ENCODE assay signal across 9 cellular contexts in genomic region chr2:128306081-128306930, GRCh38. TPM values are rescaled to one million over a fixed set of nuclear protein-coding genes. Genes with fewer than 3 reads are reported as not detected.
DNase-seq lines count a peak whose midpoint lies in the region; ATAC-seq, FAIRE-seq and TF ChIP-seq lines count a peak whose summit lies in the region.
"Had no signal": no experiment of that assay in that cellular context is flagged by ENCODE, and none has a peak within 500 bp of the region (broad histone marks: within the 10 kb centered on the region; RNA-seq: fewer than 3 reads in every experiment).

No MANE protein-coding gene starts in this region.

- peaks cover 4% of the 10 kb centered on the region for H3K36me3 Mint-ChIP-seq in Calu3 (ENCODE audit: insufficient read depth, unreplicated experiment)

- H3K9me3 ChIP-seq in A673 (ENCODE audit: low read depth, low read length, poor library complexity, severe bottlenecking), result no peaks in the 10 kb centered on the region

- no peak overlapping the region for H3K4me3 Mint-ChIP-seq in Calu3 (ENCODE audit: low read depth, unreplicated experiment)

- no peaks in the 10 kb centered on the region for H3K9me3 Mint-ChIP-seq in Calu3 (ENCODE audit: low read depth, unreplicated experiment)

- CTCF ChIA-PET in A673 (lab: Charles Lee) (no interaction called here), Calu3 (lab: Charles Lee) (no interaction called here)

- no peaks in the 10 kb centered on the region for H3K27me3 ChIP-seq in A673 (replicated peaks; ENCODE audit: insufficient read depth, low read depth, low read length, poor library complexity)

- POLR2A ChIA-PET in A673 (lab: Charles Lee; ENCODE audit: low non-redundant PET), result no interaction called here

- H3K27me3 Mint-ChIP-seq in Calu3 (ENCODE audit: unreplicated experiment), result no peaks in the 10 kb centered on the region

- intact Hi-C loops in A673 (cut with micrococcal nuclease; ENCODE audit: unreplicated experiment), result no loop called here
- intact Hi-C loops in Calu3 (cut with micrococcal nuclease; ENCODE audit: unreplicated experiment), result no loop called here

- H3K4me1 Mint-ChIP-seq in Calu3 (ENCODE audit: low read depth, unreplicated experiment), result peaks cover 5% of the 10 kb centered on the region

- H3K27ac ChIP-seq in A673 (ENCODE audit: low read depth, low read length, poor library complexity, severe bottlenecking) (peak overlapping the region; percentile 81), angular gyrus (ENCODE audit: low read depth, low read length) (peak overlapping the region; percentile 69), temporal lobe (ENCODE audit: low read depth, low read length) (peak overlapping the region; percentile 28)

- H3K36me3 ChIP-seq in A673 (ENCODE audit: insufficient read depth, low read length, poor library complexity, severe bottlenecking), result no peaks in the 10 kb centered on the region

- no peak for FAIRE-seq in GM19239 (lab: Jason Lieb, UNC)
- FAIRE-seq: G401.6 had no signal

- no peak overlapping the region for H3K4me3 ChIP-seq in A673 (ENCODE audit: low read depth, low read length, poor library complexity, severe bottlenecking)

- H3K4me1 ChIP-seq in A673 (ENCODE audit: insufficient read depth, low read length, poor library complexity, severe bottlenecking), result peaks cover 21% of the 10 kb centered on the region

- no peak overlapping the region for H3K27ac Mint-ChIP-seq in Calu3 (ENCODE audit: unreplicated experiment)

- ATAC-seq in GM18868 (IDR thresholded peaks at IDR 0.05; ENCODE audit: unreplicated experiment), result no peak

- BruUV-seq in A673 (replicated peaks; lab: Mats Ljungman, UMichigan) (no TSS peak), Calu3 (replicated peaks; lab: Mats Ljungman, UMichigan) (no TSS peak)

- TF ChIP-seq CTCF in A673 (conservative IDR thresholded peaks at IDR 0.05; ENCODE audit: low read depth, low read length) (no peak), Calu3 (IDR thresholded peaks at IDR 0.05; ENCODE audit: unreplicated experiment) (no peak)

- DNase-seq in A673 (ENCODE audit: low spot score) (no peak), M059J (ENCODE audit: low read depth) (peak; percentile 93), iPS-NIHi7 (ENCODE audit: extremely low spot score) (peak; percentile 67), GM19239 (ENCODE audit: insufficient read length, low spot score) (no peak), Calu3 (no peak)

RNA-seq across cellular contexts. Expression of gene HS6ST1, which starts 12.4 kb away (rescaled TPM):
- total RNA-seq in A673 (2021) (56.7 and 63.3 TPM in 2 replicates), temporal lobe (48.7 TPM), Calu3 (2022) (27.6 and 34.6 TPM in 2 replicates)
- 11.9 and 17.6 TPM in 2 replicates for total RNA-seq in M059J (2014; rRNA removed; shearing (Covaris generic))

Comparison
In these comparisons a context has a peak if more than half of its experiments do, and no peak if none do; other contexts are left out.
1. DNase-seq: peak in M059J (single experiment) and iPS-NIHi7 (single experiment); none in A673 (single experiment), GM19239 (single experiment) and Calu3 (single experiment).
2. H3K27ac ChIP-seq: peak in every context shown above with its lines; median percentile 81 in A673; 69 in angular gyrus; 28 in temporal lobe.